In the genomic region with DNA sequence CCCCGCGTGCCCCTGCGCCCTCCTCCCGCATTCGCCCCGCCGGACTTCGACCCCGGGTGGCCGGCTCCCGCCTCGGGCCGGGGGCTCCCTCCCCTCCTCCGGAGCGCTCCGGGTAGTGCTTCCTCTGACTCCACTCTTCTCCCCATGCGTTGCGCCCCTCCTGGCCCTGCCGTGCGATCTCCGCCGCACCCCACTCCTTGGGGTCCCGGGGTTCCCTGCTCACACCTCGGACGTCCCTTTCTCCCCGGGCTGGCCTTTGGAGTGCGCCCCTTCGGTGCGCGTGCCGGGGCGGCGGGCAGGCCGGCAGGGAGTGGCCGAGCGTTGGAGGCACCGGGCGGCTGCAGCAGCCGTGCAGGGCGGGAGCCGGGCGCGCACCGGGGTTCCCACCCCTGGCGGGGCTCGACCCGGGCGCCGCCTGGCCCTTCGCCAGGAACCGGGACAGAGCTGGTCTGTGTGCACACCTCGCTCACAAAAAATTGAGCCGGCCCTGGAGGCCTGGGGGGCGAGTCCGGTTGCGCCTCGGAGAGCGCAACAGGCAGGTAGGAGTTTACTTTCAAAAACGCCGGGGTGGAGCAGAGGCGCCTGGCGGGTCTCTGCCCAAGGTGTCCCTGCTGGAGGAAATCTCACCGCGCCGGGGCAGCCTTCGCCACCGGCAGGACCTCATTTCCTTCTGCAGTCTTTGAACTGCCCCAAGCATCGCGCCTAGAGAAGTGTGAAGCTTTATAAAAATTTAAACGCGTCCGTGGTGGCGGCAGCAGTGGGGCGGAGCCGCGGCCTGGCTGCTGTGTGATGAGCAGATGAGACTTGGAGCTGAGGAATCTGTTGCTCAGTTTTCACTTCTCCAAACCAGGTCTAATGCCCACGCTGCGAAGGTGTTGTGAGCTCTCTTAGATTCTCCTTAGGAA, we compare ENCODE assay signal across 1 cellular context.
A peak's percentile ranks its signal among the peaks of the same experiment; 100 is the strongest.
TF ChIP-seq lines count a peak whose summit lies in the region.

No MANE protein-coding gene starts in this region.

TF ChIP-seq in K562, 482 proteins besides CTCF, POLR2A, EP300 and RAD21 (continued from another document and continues in another):
- TF ChIP-seq, protein P1, sequence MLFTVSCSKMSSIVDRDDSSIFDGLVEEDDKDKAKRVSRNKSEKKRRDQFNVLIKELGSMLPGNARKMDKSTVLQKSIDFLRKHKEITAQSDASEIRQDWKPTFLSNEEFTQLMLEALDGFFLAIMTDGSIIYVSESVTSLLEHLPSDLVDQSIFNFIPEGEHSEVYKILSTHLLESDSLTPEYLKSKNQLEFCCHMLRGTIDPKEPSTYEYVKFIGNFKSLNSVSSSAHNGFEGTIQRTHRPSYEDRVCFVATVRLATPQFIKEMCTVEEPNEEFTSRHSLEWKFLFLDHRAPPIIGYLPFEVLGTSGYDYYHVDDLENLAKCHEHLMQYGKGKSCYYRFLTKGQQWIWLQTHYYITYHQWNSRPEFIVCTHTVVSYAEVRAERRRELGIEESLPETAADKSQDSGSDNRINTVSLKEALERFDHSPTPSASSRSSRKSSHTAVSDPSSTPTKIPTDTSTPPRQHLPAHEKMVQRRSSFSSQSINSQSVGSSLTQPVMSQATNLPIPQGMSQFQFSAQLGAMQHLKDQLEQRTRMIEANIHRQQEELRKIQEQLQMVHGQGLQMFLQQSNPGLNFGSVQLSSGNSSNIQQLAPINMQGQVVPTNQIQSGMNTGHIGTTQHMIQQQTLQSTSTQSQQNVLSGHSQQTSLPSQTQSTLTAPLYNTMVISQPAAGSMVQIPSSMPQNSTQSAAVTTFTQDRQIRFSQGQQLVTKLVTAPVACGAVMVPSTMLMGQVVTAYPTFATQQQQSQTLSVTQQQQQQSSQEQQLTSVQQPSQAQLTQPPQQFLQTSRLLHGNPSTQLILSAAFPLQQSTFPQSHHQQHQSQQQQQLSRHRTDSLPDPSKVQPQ (CRISPR knock-in tag; IDR thresholded peaks at IDR 0.05; ENCODE audit: borderline replicate concordance): no peak
- TF ChIP-seq ZNF133 (CRISPR knock-in tag; IDR thresholded peaks at IDR 0.05) (no peak), ZNF263 (CRISPR knock-in tag; IDR thresholded peaks at IDR 0.05; ENCODE audit: borderline replicate concordance) (peak; percentile 47; the same call in 1 of the 2 replicates), RUNX1 (IDR thresholded peaks at IDR 0.05; ENCODE audit: low read depth) (no peak), ZNF212 (CRISPR knock-in tag; IDR thresholded peaks at IDR 0.05) (no peak), DMBX1 (CRISPR knock-in tag; IDR thresholded peaks at IDR 0.05; ENCODE audit: borderline replicate concordance) (no peak), SMAD4 (CRISPR knock-in tag; conservative IDR thresholded peaks at IDR 0.05) (peak; percentile 0; the same call in 1 of the 2 replicates), ZBED1 (IDR thresholded peaks at IDR 0.05) (no peak), TCF7 (IDR thresholded peaks at IDR 0.05; ENCODE audit: borderline replicate concordance) (no peak), RBFOX2 (IDR thresholded peaks at IDR 0.05; ENCODE audit: low read depth, low read length) (peak; percentile 70), KDM4B (IDR thresholded peaks at IDR 0.05; ENCODE audit: borderline replicate concordance in 2 of 2, low read depth in 1 of 2) (no peak), MYNN (IDR thresholded peaks at IDR 0.05) (no peak), MYNN (CRISPR knock-in tag; IDR thresholded peaks at IDR 0.05) (no peak), DPF2 (IDR thresholded peaks at IDR 0.05) (no peak), PHF8 (IDR thresholded peaks at IDR 0.05; ENCODE audit: borderline replicate concordance, low read length) (peak; percentile 51; the same call in 1 of the 2 replicates), CCNT2 (IDR thresholded peaks at IDR 0.05; ENCODE audit: borderline replicate concordance, extremely low read depth, insufficient read length, low read depth, low read length) (no peak), POLR2G (IDR thresholded peaks at IDR 0.05; ENCODE audit: low read depth, low read length) (peak; percentile 63), MEF2A (IDR thresholded peaks at IDR 0.05; ENCODE audit: control insufficient read depth, low read depth, low read length) (no peak), ZNF76 (CRISPR knock-in tag; IDR thresholded peaks at IDR 0.05; ENCODE audit: borderline replicate concordance) (no peak), CC2D1A (IDR thresholded peaks at IDR 0.05) (no peak), C11orf30 (IDR thresholded peaks at IDR 0.05; ENCODE audit: low read depth) (no peak), ATF1 (CRISPR knock-in tag; IDR thresholded peaks at IDR 0.05) (no peak), ATF1 (tag; IDR thresholded peaks at IDR 0.05) (no peak)
- TF ChIP-seq, protein P2, sequence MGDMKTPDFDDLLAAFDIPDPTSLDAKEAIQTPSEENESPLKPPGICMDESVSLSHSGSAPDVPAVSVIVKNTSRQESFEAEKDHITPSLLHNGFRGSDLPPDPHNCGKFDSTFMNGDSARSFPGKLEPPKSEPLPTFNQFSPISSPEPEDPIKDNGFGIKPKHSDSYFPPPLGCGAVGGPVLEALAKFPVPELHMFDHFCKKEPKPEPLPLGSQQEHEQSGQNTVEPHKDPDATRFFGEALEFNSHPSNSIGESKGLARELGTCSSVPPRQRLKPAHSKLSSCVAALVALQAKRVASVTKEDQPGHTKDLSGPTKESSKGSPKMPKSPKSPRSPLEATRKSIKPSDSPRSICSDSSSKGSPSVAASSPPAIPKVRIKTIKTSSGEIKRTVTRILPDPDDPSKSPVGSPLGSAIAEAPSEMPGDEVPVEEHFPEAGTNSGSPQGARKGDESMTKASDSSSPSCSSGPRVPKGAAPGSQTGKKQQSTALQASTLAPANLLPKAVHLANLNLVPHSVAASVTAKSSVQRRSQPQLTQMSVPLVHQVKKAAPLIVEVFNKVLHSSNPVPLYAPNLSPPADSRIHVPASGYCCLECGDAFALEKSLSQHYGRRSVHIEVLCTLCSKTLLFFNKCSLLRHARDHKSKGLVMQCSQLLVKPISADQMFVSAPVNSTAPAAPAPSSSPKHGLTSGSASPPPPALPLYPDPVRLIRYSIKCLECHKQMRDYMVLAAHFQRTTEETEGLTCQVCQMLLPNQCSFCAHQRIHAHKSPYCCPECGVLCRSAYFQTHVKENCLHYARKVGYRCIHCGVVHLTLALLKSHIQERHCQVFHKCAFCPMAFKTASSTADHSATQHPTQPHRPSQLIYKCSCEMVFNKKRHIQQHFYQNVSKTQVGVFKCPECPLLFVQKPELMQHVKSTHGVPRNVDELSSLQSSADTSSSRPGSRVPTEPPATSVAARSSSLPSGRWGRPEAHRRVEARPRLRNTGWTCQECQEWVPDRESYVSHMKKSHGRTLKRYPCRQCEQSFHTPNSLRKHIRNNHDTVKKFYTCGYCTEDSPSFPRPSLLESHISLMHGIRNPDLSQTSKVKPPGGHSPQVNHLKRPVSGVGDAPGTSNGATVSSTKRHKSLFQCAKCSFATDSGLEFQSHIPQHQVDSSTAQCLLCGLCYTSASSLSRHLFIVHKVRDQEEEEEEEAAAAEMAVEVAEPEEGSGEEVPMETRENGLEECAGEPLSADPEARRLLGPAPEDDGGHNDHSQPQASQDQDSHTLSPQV (IDR thresholded peaks at IDR 0.05): no peak
- TF ChIP-seq, protein P3, sequence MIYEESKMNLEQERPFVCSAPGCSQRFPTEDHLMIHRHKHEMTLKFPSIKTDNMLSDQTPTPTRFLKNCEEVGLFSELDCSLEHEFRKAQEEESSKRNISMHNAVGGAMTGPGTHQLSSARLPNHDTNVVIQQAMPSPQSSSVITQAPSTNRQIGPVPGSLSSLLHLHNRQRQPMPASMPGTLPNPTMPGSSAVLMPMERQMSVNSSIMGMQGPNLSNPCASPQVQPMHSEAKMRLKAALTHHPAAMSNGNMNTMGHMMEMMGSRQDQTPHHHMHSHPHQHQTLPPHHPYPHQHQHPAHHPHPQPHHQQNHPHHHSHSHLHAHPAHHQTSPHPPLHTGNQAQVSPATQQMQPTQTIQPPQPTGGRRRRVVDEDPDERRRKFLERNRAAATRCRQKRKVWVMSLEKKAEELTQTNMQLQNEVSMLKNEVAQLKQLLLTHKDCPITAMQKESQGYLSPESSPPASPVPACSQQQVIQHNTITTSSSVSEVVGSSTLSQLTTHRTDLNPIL (CRISPR knock-in tag; IDR thresholded peaks at IDR 0.05): no peak
- TF ChIP-seq, protein P4, sequence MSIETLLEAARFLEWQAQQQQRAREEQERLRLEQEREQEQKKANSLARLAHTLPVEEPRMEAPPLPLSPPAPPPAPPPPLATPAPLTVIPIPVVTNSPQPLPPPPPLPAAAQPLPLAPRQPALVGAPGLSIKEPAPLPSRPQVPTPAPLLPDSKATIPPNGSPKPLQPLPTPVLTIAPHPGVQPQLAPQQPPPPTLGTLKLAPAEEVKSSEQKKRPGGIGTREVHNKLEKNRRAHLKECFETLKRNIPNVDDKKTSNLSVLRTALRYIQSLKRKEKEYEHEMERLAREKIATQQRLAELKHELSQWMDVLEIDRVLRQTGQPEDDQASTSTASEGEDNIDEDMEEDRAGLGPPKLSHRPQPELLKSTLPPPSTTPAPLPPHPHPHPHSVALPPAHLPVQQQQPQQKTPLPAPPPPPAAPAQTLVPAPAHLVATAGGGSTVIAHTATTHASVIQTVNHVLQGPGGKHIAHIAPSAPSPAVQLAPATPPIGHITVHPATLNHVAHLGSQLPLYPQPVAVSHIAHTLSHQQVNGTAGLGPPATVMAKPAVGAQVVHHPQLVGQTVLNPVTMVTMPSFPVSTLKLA (conservative IDR thresholded peaks at IDR 0.05): peak in 1 of 2 experiments; percentile 36; a peak in 1 of 4 replicates
- TF ChIP-seq, protein P5, sequence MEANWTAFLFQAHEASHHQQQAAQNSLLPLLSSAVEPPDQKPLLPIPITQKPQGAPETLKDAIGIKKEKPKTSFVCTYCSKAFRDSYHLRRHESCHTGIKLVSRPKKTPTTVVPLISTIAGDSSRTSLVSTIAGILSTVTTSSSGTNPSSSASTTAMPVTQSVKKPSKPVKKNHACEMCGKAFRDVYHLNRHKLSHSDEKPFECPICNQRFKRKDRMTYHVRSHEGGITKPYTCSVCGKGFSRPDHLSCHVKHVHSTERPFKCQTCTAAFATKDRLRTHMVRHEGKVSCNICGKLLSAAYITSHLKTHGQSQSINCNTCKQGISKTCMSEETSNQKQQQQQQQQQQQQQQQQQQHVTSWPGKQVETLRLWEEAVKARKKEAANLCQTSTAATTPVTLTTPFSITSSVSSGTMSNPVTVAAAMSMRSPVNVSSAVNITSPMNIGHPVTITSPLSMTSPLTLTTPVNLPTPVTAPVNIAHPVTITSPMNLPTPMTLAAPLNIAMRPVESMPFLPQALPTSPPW (CRISPR knock-in tag; IDR thresholded peaks at IDR 0.05): no peak; the same call in 1 of the 2 replicates
- TF ChIP-seq, protein P6, sequence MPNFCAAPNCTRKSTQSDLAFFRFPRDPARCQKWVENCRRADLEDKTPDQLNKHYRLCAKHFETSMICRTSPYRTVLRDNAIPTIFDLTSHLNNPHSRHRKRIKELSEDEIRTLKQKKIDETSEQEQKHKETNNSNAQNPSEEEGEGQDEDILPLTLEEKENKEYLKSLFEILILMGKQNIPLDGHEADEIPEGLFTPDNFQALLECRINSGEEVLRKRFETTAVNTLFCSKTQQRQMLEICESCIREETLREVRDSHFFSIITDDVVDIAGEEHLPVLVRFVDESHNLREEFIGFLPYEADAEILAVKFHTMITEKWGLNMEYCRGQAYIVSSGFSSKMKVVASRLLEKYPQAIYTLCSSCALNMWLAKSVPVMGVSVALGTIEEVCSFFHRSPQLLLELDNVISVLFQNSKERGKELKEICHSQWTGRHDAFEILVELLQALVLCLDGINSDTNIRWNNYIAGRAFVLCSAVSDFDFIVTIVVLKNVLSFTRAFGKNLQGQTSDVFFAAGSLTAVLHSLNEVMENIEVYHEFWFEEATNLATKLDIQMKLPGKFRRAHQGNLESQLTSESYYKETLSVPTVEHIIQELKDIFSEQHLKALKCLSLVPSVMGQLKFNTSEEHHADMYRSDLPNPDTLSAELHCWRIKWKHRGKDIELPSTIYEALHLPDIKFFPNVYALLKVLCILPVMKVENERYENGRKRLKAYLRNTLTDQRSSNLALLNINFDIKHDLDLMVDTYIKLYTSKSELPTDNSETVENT (CRISPR knock-in tag; IDR thresholded peaks at IDR 0.05): no peak
- TF ChIP-seq, protein P7, sequence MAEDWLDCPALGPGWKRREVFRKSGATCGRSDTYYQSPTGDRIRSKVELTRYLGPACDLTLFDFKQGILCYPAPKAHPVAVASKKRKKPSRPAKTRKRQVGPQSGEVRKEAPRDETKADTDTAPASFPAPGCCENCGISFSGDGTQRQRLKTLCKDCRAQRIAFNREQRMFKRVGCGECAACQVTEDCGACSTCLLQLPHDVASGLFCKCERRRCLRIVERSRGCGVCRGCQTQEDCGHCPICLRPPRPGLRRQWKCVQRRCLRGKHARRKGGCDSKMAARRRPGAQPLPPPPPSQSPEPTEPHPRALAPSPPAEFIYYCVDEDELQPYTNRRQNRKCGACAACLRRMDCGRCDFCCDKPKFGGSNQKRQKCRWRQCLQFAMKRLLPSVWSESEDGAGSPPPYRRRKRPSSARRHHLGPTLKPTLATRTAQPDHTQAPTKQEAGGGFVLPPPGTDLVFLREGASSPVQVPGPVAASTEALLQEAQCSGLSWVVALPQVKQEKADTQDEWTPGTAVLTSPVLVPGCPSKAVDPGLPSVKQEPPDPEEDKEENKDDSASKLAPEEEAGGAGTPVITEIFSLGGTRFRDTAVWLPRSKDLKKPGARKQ (CRISPR knock-in tag; IDR thresholded peaks at IDR 0.05): no peak
- TF ChIP-seq, protein P8, sequence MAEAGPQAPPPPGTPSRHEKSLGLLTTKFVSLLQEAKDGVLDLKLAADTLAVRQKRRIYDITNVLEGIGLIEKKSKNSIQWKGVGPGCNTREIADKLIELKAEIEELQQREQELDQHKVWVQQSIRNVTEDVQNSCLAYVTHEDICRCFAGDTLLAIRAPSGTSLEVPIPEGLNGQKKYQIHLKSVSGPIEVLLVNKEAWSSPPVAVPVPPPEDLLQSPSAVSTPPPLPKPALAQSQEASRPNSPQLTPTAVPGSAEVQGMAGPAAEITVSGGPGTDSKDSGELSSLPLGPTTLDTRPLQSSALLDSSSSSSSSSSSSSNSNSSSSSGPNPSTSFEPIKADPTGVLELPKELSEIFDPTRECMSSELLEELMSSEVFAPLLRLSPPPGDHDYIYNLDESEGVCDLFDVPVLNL (CRISPR knock-in tag; IDR thresholded peaks at IDR 0.05; ENCODE audit: low read depth): no peak
- TF ChIP-seq, protein P9, sequence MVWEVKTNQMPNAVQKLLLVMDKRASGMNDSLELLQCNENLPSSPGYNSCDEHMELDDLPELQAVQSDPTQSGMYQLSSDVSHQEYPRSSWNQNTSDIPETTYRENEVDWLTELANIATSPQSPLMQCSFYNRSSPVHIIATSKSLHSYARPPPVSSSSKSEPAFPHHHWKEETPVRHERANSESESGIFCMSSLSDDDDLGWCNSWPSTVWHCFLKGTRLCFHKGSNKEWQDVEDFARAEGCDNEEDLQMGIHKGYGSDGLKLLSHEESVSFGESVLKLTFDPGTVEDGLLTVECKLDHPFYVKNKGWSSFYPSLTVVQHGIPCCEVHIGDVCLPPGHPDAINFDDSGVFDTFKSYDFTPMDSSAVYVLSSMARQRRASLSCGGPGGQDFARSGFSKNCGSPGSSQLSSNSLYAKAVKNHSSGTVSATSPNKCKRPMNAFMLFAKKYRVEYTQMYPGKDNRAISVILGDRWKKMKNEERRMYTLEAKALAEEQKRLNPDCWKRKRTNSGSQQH (CRISPR knock-in tag; IDR thresholded peaks at IDR 0.05): no peak
- TF ChIP-seq, protein P10, sequence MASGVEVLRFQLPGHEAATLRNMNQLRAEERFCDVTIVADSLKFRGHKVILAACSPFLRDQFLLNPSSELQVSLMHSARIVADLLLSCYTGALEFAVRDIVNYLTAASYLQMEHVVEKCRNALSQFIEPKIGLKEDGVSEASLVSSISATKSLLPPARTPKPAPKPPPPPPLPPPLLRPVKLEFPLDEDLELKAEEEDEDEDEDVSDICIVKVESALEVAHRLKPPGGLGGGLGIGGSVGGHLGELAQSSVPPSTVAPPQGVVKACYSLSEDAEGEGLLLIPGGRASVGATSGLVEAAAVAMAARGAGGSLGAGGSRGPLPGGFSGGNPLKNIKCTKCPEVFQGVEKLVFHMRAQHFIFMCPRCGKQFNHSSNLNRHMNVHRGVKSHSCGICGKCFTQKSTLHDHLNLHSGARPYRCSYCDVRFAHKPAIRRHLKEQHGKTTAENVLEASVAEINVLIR (CRISPR knock-in tag; IDR thresholded peaks at IDR 0.05): no peak
